ENCODE assay signal across 8 cellular contexts in genomic region chr9:88537743-88538055, GRCh38. TPM values are rescaled to one million over a fixed set of nuclear protein-coding genes. Genes with fewer than 3 reads are reported as not detected.
DNase-seq lines count a peak whose midpoint lies in the region; ATAC-seq and TF ChIP-seq lines count a peak whose summit lies in the region.

No MANE protein-coding gene starts in this region.

- WGBS in esophagus squamous epithelium, 2 donors: 0 to 22% methylated on average over 1 of the region's 1 CpG

- ATAC-seq in effector memory CD8-positive, alpha-beta T cell (replicated peaks): peak; percentile 45
- peak; percentile 47 for ATAC-seq in naive thymus-derived CD4-positive, alpha-beta T cell
- ATAC-seq in GM21381 (IDR thresholded peaks at IDR 0.05; ENCODE audit: unreplicated experiment): no peak

- H3K4me3 ChIP-seq in naive thymus-derived CD4-positive, alpha-beta T cell (ENCODE audit: low read length): no peak overlapping the region
- no peak overlapping the region for H3K4me3 ChIP-seq in esophagus squamous epithelium

- peaks cover 40 to 75% of the 10 kb centered on the region in 2 donors for H3K27me3 Mint-ChIP-seq in effector memory CD8-positive, alpha-beta T cell
- peaks cover 6 to 57% (median 33%) of the 10 kb centered on the region in 5 donors for H3K27me3 Mint-ChIP-seq in naive thymus-derived CD4-positive, alpha-beta T cell

- no peaks in the 10 kb centered on the region for H3K9me3 Mint-ChIP-seq in effector memory CD8-positive, alpha-beta T cell
- H3K9me3 Mint-ChIP-seq in naive thymus-derived CD4-positive, alpha-beta T cell: peaks cover 0 to 2% (median 0%) of the 10 kb centered on the region in 11 donors

- peaks cover 9 to 10% of the 10 kb centered on the region in 2 donors for H3K4me1 Mint-ChIP-seq in effector memory CD8-positive, alpha-beta T cell (ENCODE audit: low read depth in 2 of 2)
- H3K4me1 Mint-ChIP-seq in naive thymus-derived CD4-positive, alpha-beta T cell: peaks cover 7 to 30% (median 12%) of the 10 kb centered on the region in 7 donors

- no peak for TF ChIP-seq POLR2A in esophagus squamous epithelium (IDR thresholded peaks at IDR 0.05)

- intact Hi-C loops in naive thymus-derived CD4-positive, alpha-beta T cell (cut with micrococcal nuclease): loop anchor here in 1 of 2 donors (2.0 to 10.0 kb wide), 2 partner anchors 149 to 223 kb away; partner anchors contain the start of gene SPIN1
- intact Hi-C loops in esophagus squamous epithelium (cut with DNase I): no loop called here

- no peak overlapping the region for H3K27ac Mint-ChIP-seq in effector memory CD8-positive, alpha-beta T cell
- H3K27ac Mint-ChIP-seq in naive thymus-derived CD4-positive, alpha-beta T cell: no peak overlapping the region

- H3K36me3 Mint-ChIP-seq in effector memory CD8-positive, alpha-beta T cell (ENCODE audit: insufficient read depth): no peaks in the 10 kb centered on the region
- no peaks in the 10 kb centered on the region for H3K36me3 Mint-ChIP-seq in naive thymus-derived CD4-positive, alpha-beta T cell

- peak; percentile 25 for DNase-seq in NK-92 treated with Interleukin-12 subunit alpha and Interleukin-12 subunit beta, amount 100 ng/mL, for 24 hours (lab: John Stamatoyannopoulos, UW)
- DNase-seq in NK-92 (lab: John Stamatoyannopoulos, UW; ENCODE audit: unreplicated experiment) (no peak), RPMI8226 (peak; percentile 34), esophagus squamous epithelium (lab: John Stamatoyannopoulos, UW) (no peak), NCI-H345 (lab: John Stamatoyannopoulos, UW) (no peak)
- no peak for DNase-seq in effector memory CD8-positive, alpha-beta T cell
- DNase-seq in naive thymus-derived CD4-positive, alpha-beta T cell: peak in 6 of 9 donors; percentile 11 to 53 (median 32)

- H3K4me1 ChIP-seq in naive thymus-derived CD4-positive, alpha-beta T cell (ENCODE audit: control insufficient read depth in 2 of 2, insufficient read depth in 2 of 2, low read length in 2 of 2): peaks cover 0 to 12% of the 10 kb centered on the region in 2 donors
- H3K4me1 ChIP-seq in esophagus squamous epithelium: peaks cover 16 to 51% (median 22%) of the 10 kb centered on the region in 3 donors

- H3K36me3 ChIP-seq in naive thymus-derived CD4-positive, alpha-beta T cell (ENCODE audit: control insufficient read depth in 2 of 3, insufficient read depth in 3 of 3, low read length in 3 of 3): no peaks in the 10 kb centered on the region
- H3K36me3 ChIP-seq in esophagus squamous epithelium: no peaks in the 10 kb centered on the region

- no peaks in the 10 kb centered on the region for H3K27me3 ChIP-seq in naive thymus-derived CD4-positive, alpha-beta T cell (ENCODE audit: control insufficient read depth in 2 of 2, insufficient read depth in 2 of 2, low read length in 2 of 2)
- peaks cover 0 to 67% (median 0%) of the 10 kb centered on the region in 4 donors for H3K27me3 ChIP-seq in esophagus squamous epithelium

- TF ChIP-seq CTCF in esophagus squamous epithelium (IDR thresholded peaks at IDR 0.05): no peak

- H3K9me3 ChIP-seq in naive thymus-derived CD4-positive, alpha-beta T cell (ENCODE audit: control insufficient read depth in 2 of 3, low read length in 3 of 3): no peaks in the 10 kb centered on the region
- H3K9me3 ChIP-seq in esophagus squamous epithelium: no peaks in the 10 kb centered on the region

- CTCF ChIA-PET in naive thymus-derived CD4-positive, alpha-beta T cell (lab: Charles Lee): no interaction called here

- H3K27ac ChIP-seq in naive thymus-derived CD4-positive, alpha-beta T cell (ENCODE audit: low read depth, low read length): no peak overlapping the region
- peak overlapping the region in 2 of 4 donors; percentile 72 to 74 for H3K27ac ChIP-seq in esophagus squamous epithelium

- H3K4me3 Mint-ChIP-seq in effector memory CD8-positive, alpha-beta T cell: no peak overlapping the region
- H3K4me3 Mint-ChIP-seq in naive thymus-derived CD4-positive, alpha-beta T cell: peak overlapping the region in 3 of 10 donors; percentile 26 to 48 (median 31)

- POLR2A ChIA-PET in naive thymus-derived CD4-positive, alpha-beta T cell (lab: Charles Lee): no interaction called here

RNA-seq across cellular contexts. Expression of gene NXNL2, which starts 2.7 kb away (rescaled TPM):
- total RNA-seq in naive thymus-derived CD4-positive, alpha-beta T cell: not detected
- polyA plus RNA-seq in naive thymus-derived CD4-positive, alpha-beta T cell: not detected
- total RNA-seq in esophagus squamous epithelium: under 1 TPM in 1 of 4 donors, not detected in 3; 0.76 TPM

Comparison
In these comparisons a context has a peak if more than half of its experiments do, and no peak if none do; other contexts are left out.
1. DNase-seq: peak in NK-92 treated with Interleukin-12 subunit alpha and Interleukin-12 subunit beta, amount 100 ng/mL, for 24 hours (single experiment), RPMI8226 (single experiment) and naive thymus-derived CD4-positive, alpha-beta T cell (6 of 9); none in NK-92 (single experiment), effector memory CD8-positive, alpha-beta T cell (0 of 3), esophagus squamous epithelium (single experiment) and NCI-H345 (single experiment).